9 cellular contexts compared by ENCODE assay signal in genomic region chr15:37096878-37097568, GRCh38. TPM values are rescaled to one million over a fixed set of nuclear protein-coding genes. Genes with fewer than 3 reads are reported as not detected.
DNase-seq lines count a peak whose midpoint lies in the region; ATAC-seq and TF ChIP-seq lines count a peak whose summit lies in the region.
"Had no signal": no experiment of that assay in that cellular context is flagged by ENCODE, and none has a peak within 500 bp of the region (broad histone marks: within the 10 kb centered on the region; RNA-seq: fewer than 3 reads in every experiment).

No MANE protein-coding gene starts in this region.

- WGBS in GM23248 (ENCODE audit: low coverage in 1 of 2, low lambda C conversion rate in 2 of 2, missing lambda C conversion rate in 2 of 2), 2 experiments: 0 to 1% methylated on average over 23 of the region's 23 CpGs

- H3K79me2 ChIP-seq in GM23248 (ENCODE audit: insufficient read depth): peaks cover 77% of the 10 kb centered on the region

- peaks cover 26% of the 10 kb centered on the region for H3F3A ChIP-seq in GM23248 (ENCODE audit: insufficient read depth)

- H3K4me1 ChIP-seq in GM23248 (ENCODE audit: insufficient read depth) (peaks cover 35% of the 10 kb centered on the region), skeletal muscle tissue (ENCODE audit: control insufficient read depth in 3 of 3, insufficient read depth in 3 of 3, low read length in 3 of 3) (peaks cover 17 to 35% (median 30%) of the 10 kb centered on the region in 3 donors)

- H3K9me3 ChIP-seq in GM23248 (ENCODE audit: low read depth): no peaks in the 10 kb centered on the region
- no peaks in the 10 kb centered on the region for H3K9me3 ChIP-seq in skeletal muscle tissue (ENCODE audit: control insufficient read depth in 3 of 3, low read length in 3 of 3)

- H3K27ac ChIP-seq in GM23248 (peak overlapping the region; percentile 92), skeletal muscle tissue (ENCODE audit: low read depth, low read length) (no peak overlapping the region)

- H3K9ac ChIP-seq in GM23248: peak overlapping the region; percentile 94
- H3K9ac ChIP-seq in skeletal muscle tissue (ENCODE audit: low read depth in 1 of 3, low read length in 3 of 3): peak overlapping the region in 1 of 3 donors; percentile 52

- TF ChIP-seq CTCF in glutamatergic neuron (IDR thresholded peaks at IDR 0.05; ENCODE audit: partially characterized antibody, unreplicated experiment): no peak

- H3K9me3 Mint-ChIP-seq in glutamatergic neuron (ENCODE audit: unreplicated experiment): peaks cover 28% of the 10 kb centered on the region

- H3K4me3 ChIP-seq in GM23248 (peak overlapping the region; percentile 95), skeletal muscle tissue (ENCODE audit: low read length in 3 of 3) (peak overlapping the region; percentile 49 to 74 (median 52))

- no peaks in the 10 kb centered on the region for H3K9me2 ChIP-seq in GM23248 (ENCODE audit: insufficient read depth)

- H3K36me3 Mint-ChIP-seq in glutamatergic neuron (ENCODE audit: unreplicated experiment): no peaks in the 10 kb centered on the region

- H3K36me3 ChIP-seq in GM23248 (ENCODE audit: low read depth) (peaks cover 18% of the 10 kb centered on the region), skeletal muscle tissue (ENCODE audit: control insufficient read depth in 3 of 3, insufficient read depth in 3 of 3, low read length in 3 of 3) (no peaks in the 10 kb centered on the region)

- H3K27me3 Mint-ChIP-seq in glutamatergic neuron (ENCODE audit: unreplicated experiment): peaks cover 44% of the 10 kb centered on the region

- no peak overlapping the region for H3K27ac Mint-ChIP-seq in glutamatergic neuron (ENCODE audit: unreplicated experiment)

- H3K4me1 Mint-ChIP-seq in glutamatergic neuron (ENCODE audit: low read depth, unreplicated experiment): peaks cover 13% of the 10 kb centered on the region

- H3K4me3 Mint-ChIP-seq in glutamatergic neuron (ENCODE audit: unreplicated experiment): peak overlapping the region; percentile 88

- H3K27me3 ChIP-seq in GM23248 (replicated peaks; ENCODE audit: insufficient read depth) (no peaks in the 10 kb centered on the region), skeletal muscle tissue (ENCODE audit: control insufficient read depth in 3 of 3, insufficient read depth in 3 of 3, low read length in 3 of 3) (peaks cover 66 to 80% (median 68%) of the 10 kb centered on the region in 3 donors)

- H2AFZ ChIP-seq in GM23248: peak overlapping the region; percentile 80

- peak overlapping the region; percentile 99 for H3K4me2 ChIP-seq in GM23248 (ENCODE audit: unreplicated experiment)

- in situ Hi-C loops in GM23248 (cut with MboI): no loop called here

- no peak for ATAC-seq in HG02852 (IDR thresholded peaks at IDR 0.05; ENCODE audit: unreplicated experiment)

- H4K20me1 ChIP-seq in GM23248 (ENCODE audit: insufficient read depth): no peaks in the 10 kb centered on the region

- peak; percentile 63 for DNase-seq in GM23248
- DNase-seq in UCSD-AML1 (lab: John Stamatoyannopoulos, UW; ENCODE audit: unreplicated experiment): peak; percentile 43
- no peak for DNase-seq in glutamatergic neuron
- DNase-seq in cortex of kidney (lab: John Stamatoyannopoulos, UW): no peak
- no peak for DNase-seq in COLO668 (lab: John Stamatoyannopoulos, UW; ENCODE audit: unreplicated experiment)
- no peak for DNase-seq in A172 (ENCODE audit: low spot score)
- DNase-seq: activated gamma-delta T cell treated with Interleukin-2 at 50 U/mL for 16 hours had no signal

RNA-seq across cellular contexts. Expression of gene MEIS2, which starts 3.3 kb away (rescaled TPM):
- total RNA-seq in GM23248 (2014; rRNA removed; shearing (Covaris generic)): 23.7 and 29.3 TPM in 2 replicates
- polyA plus RNA-seq in GM23248 (2016; fragmentation: Nextera tagmentation; extraction: Ambion mirVana): 24.1 and 26.2 TPM in 2 replicates
- total RNA-seq in glutamatergic neuron (ENCODE audit: unreplicated experiment) (6.0 TPM), skeletal muscle tissue (4.2 TPM)
- 98.3 and 106 TPM in 2 replicates for total RNA-seq in A172 (2014; rRNA removed; shearing (Covaris generic))

Comparison
In these comparisons a context has a peak if more than half of its experiments do, and no peak if none do; other contexts are left out.
1. DNase-seq: peak in GM23248 (single experiment) and UCSD-AML1 (single experiment); none in glutamatergic neuron (single experiment), cortex of kidney (single experiment), COLO668 (single experiment) and A172 (single experiment).